ENCODE assay signal across 17 cellular contexts in the genomic region with DNA sequence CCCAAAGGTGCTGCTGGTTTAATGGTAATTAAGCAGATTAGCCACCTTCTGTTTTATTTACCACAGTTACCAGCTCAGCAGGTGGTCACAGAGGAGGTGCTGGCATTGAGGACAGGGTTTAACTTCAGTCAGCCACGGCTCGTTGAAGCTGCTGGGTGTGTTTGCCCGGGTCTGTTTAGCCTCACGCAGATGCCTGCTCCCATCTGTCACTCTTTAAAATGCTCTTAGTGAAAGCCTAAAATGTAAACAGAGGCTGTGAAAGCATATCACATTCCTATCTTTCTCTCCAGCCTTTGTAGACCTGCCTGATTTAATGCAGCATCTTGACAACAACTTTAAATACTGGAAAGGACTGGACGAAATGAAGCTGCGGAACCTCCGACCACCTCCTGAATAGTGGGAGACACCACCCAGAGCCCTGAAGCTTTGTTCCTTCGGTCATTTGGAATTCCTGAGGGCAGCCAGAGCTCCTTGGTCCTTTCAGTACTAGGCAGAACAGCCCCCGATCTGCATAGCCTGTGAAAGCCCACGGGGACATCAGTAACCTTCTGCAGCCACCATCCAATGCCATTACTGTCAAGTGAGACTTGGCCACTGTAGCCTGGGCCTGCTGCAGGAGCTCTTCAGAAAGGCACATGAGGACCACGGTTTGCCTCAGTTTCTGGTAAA.
DNase-seq lines count a peak whose midpoint lies in the region; ATAC-seq and TF ChIP-seq lines count a peak whose summit lies in the region.
"Had no signal": no experiment of that assay in that cellular context is flagged by ENCODE, and none has a peak within 500 bp of the region (broad histone marks: within the 10 kb centered on the region; RNA-seq: fewer than 3 reads in every experiment).

No MANE protein-coding gene starts in this region.

- H3K14ac ChIP-seq in mesenchymal stem cell (ENCODE audit: low read length in 2 of 2): no peak overlapping the region

- no peak overlapping the region for H2BK12ac ChIP-seq in mesenchymal stem cell (ENCODE audit: low read length in 2 of 2)

- no peak for TF ChIP-seq POLR2A in GM18505 (IDR thresholded peaks at IDR 0.05; ENCODE audit: borderline replicate concordance, extremely low read depth, insufficient read depth, insufficient read length)

- H3K4me3 ChIP-seq in mesenchymal stem cell (ENCODE audit: insufficient read depth in 1 of 2, low read depth in 1 of 2, low read length in 2 of 2): no peak overlapping the region
- H3K4me3 ChIP-seq: lung, Peyer's patch had no signal

- H3K4me1 ChIP-seq in mesenchymal stem cell (ENCODE audit: control insufficient read depth, insufficient read depth, low read depth, low read length): no peaks in the 10 kb centered on the region
- H3K4me1 ChIP-seq: Peyer's patch had no signal

- no peaks in the 10 kb centered on the region for H3K27me3 ChIP-seq in mesenchymal stem cell (ENCODE audit: control insufficient read depth in 1 of 2, insufficient read depth in 1 of 2, low read length in 2 of 2)
- H3K27me3 ChIP-seq: Peyer's patch had no signal

- H3K18ac ChIP-seq in mesenchymal stem cell (ENCODE audit: low read depth in 1 of 2, low read length in 2 of 2): no peak overlapping the region

- ATAC-seq in HG03196 (IDR thresholded peaks at IDR 0.05; ENCODE audit: unreplicated experiment) (no peak), GM18505 (IDR thresholded peaks at IDR 0.05; ENCODE audit: unreplicated experiment) (no peak)

- H2BK5ac ChIP-seq in mesenchymal stem cell (ENCODE audit: low read depth, low read length, poor library complexity, severe bottlenecking): no peak overlapping the region

- no peak overlapping the region for H4K91ac ChIP-seq in mesenchymal stem cell (ENCODE audit: low read length)

- no peak overlapping the region for H3K9ac ChIP-seq in mesenchymal stem cell (ENCODE audit: low read length)

- peaks cover 5% of the 10 kb centered on the region for H3K9me3 ChIP-seq in mesenchymal stem cell (ENCODE audit: control insufficient read depth, low read length)
- H3K9me3 ChIP-seq: Peyer's patch had no signal

- DNase-seq in DMS53 (lab: John Stamatoyannopoulos, UW) (peak; percentile 58), NCI-H187 (lab: John Stamatoyannopoulos, UW) (peak; percentile 30 to 67), NCI-H69 (lab: John Stamatoyannopoulos, UW) (peak; percentile 95), mesenchymal stem cell (peak; percentile 36), OCI-M2 (lab: John Stamatoyannopoulos, UW; ENCODE audit: unreplicated experiment) (no peak), midbrain (lab: John Stamatoyannopoulos, UW) (no peak)
- DNase-seq: activated B cell treated with CpG ODN at 0.5 μM for 24 hours; activated effector memory CD4-positive, alpha-beta T cell treated with anti-CD3 and anti-CD28 coated beads, Interleukin-2, amount 50 U/mL, for 16 hours; amniotic stem cell; foreskin melanocyte; GOT3; nephron progenitor cell; Peyer's patch; substantia nigra had no signal

- H3K27ac ChIP-seq in mesenchymal stem cell (ENCODE audit: low read length, poor library complexity, severe bottlenecking): no peak overlapping the region
- H3K27ac ChIP-seq: Peyer's patch had no signal

- no peak overlapping the region for H3K23ac ChIP-seq in mesenchymal stem cell (ENCODE audit: low read length in 2 of 2)

- H3K36me3 ChIP-seq in mesenchymal stem cell (ENCODE audit: control insufficient read depth in 1 of 2, insufficient read depth in 2 of 2, low read depth in 1 of 2, low read length in 2 of 2): peaks cover 33 to 60% of the 10 kb centered on the region in 2 experiments

- no peak overlapping the region for H4K8ac ChIP-seq in mesenchymal stem cell (ENCODE audit: low read length)

- no peak overlapping the region for H3K4ac ChIP-seq in mesenchymal stem cell (ENCODE audit: low read depth in 1 of 2, low read length in 2 of 2)

- 29% methylated on average over 11 of the region's 11 CpGs for WGBS in mesenchymal stem cell

- peaks cover 2% of the 10 kb centered on the region for H3K79me1 ChIP-seq in mesenchymal stem cell (replicated peaks; ENCODE audit: low read length, poor library complexity, severe bottlenecking)

- no peak overlapping the region for H2AFZ ChIP-seq in mesenchymal stem cell (ENCODE audit: low read depth, low read length)

- H2BK120ac ChIP-seq in mesenchymal stem cell (ENCODE audit: low read depth, low read length): no peak overlapping the region

- no peak overlapping the region for H3K4me2 ChIP-seq in mesenchymal stem cell (ENCODE audit: low read length, poor library complexity, severe bottlenecking)

- H2BK15ac ChIP-seq in mesenchymal stem cell (ENCODE audit: low read depth, poor library complexity, severe bottlenecking): no peak overlapping the region

- H2AK5ac ChIP-seq in mesenchymal stem cell (ENCODE audit: low read length, severe bottlenecking): no peak overlapping the region

Comparison
In these comparisons a context has a peak if more than half of its experiments do, and no peak if none do; other contexts are left out.
1. DNase-seq: peak in DMS53 (single experiment), NCI-H187 (2 of 2), NCI-H69 (single experiment) and mesenchymal stem cell (single experiment); none in OCI-M2 (single experiment) and midbrain (single experiment).